In genomic region chr19:33413426-33413725, GRCh38 we compare ENCODE assay signal across 1 cellular context.
TF ChIP-seq lines count a peak whose summit lies in the region.

No MANE protein-coding gene starts in this region.

TF ChIP-seq in H1, 55 proteins besides CTCF, POLR2A, EP300 and RAD21:
- TF ChIP-seq RBBP5 (IDR thresholded peaks at IDR 0.05; ENCODE audit: borderline replicate concordance, low read depth, low read length) (no peak), TCF12 (IDR thresholded peaks at IDR 0.05; ENCODE audit: low read depth, low read length) (no peak), KDM1A (IDR thresholded peaks at IDR 0.05; ENCODE audit: borderline replicate concordance, low read length) (no peak), EZH2 (IDR thresholded peaks at IDR 0.05; ENCODE audit: low read depth, low read length, severe bottlenecking) (no peak), NRF1 (IDR thresholded peaks at IDR 0.05; ENCODE audit: low read depth, low read length) (no peak), CEBPB (IDR thresholded peaks at IDR 0.05; ENCODE audit: low read depth, low read length) (no peak), GTF2F1 (IDR thresholded peaks at IDR 0.05; ENCODE audit: borderline replicate concordance, low read depth, low read length) (no peak), CHD1 (IDR thresholded peaks at IDR 0.05; ENCODE audit: low read depth, low read length) (no peak), KDM5A (IDR thresholded peaks at IDR 0.05; ENCODE audit: low read length) (no peak), RFX5 (IDR thresholded peaks at IDR 0.05; ENCODE audit: borderline replicate concordance, low read depth, low read length) (no peak), CHD7 (IDR thresholded peaks at IDR 0.05; ENCODE audit: insufficient replicate concordance, low read length) (no peak), BCL11A (IDR thresholded peaks at IDR 0.05; ENCODE audit: low read depth in 2 of 2, low read length in 2 of 2) (no peak), SP2 (IDR thresholded peaks at IDR 0.05; ENCODE audit: low read length) (no peak), SP4 (IDR thresholded peaks at IDR 0.05; ENCODE audit: low read length) (no peak), BACH1 (IDR thresholded peaks at IDR 0.05; ENCODE audit: low read length) (no peak), ZNF274 (IDR thresholded peaks at IDR 0.05; ENCODE audit: borderline replicate concordance, extremely low read depth, low read length) (no peak), SIX5 (IDR thresholded peaks at IDR 0.05; ENCODE audit: low read depth, low read length) (no peak), BRCA1 (IDR thresholded peaks at IDR 0.05; ENCODE audit: low read depth, low read length) (no peak)
TF ChIP-seq in H1: peak in this region for 0.
